16 cellular contexts compared by ENCODE assay signal in the genomic region with DNA sequence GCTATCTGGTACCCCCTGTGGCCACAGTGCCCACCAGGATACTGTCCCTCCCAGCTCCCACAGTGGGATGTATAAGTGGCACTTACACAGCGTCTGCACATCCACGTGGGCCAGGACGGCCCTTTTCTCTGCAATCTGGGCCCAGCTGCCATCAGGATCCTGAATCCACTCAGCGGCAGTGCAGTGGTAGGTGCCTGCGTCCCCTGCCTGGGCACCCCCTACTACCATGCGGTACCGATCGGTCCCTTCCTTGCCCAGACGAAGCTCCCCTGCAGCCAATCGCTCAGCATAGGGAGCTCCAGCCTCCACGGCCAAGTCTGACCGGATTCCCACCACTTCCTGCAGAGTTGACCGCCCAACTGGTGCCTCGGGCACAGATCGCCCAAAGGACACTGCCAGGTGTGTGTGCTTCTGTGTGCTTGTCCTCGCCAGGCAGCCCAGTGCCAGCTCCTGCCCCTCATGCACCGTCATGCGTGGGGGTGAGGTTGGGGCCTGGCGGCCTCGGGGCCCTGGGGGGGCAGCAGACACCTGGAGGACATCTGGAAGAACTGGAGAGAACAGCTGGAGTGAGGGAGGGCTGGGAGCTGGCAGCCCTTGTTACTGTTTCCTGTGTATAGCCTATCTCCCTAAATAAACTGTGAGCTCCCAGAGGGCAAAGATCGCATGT. TPM values are rescaled to one million over a fixed set of nuclear protein-coding genes. Genes with fewer than 3 reads are reported as not detected.
"Had no signal": no experiment of that assay in that cellular context is flagged by ENCODE, and none has a peak within 500 bp of the region (broad histone marks: within the 10 kb centered on the region; RNA-seq: fewer than 3 reads in every experiment).

No MANE protein-coding gene starts in this region.

- H3K4me3 ChIP-seq: hepatocyte, lung, right atrium auricular region, thoracic aorta had no signal

- H3K9me3 ChIP-seq: right atrium auricular region, thoracic aorta had no signal

- ATAC-seq: naive thymus-derived CD4-positive, alpha-beta T cell had no signal

- H3K27ac Mint-ChIP-seq: activated B cell treated with CpG ODN at 0.5 μM for 24 hours; activated CD4-positive, alpha-beta T cell treated with anti-CD3 and anti-CD28 coated beads, Interleukin-2, amount 10 ng/mL, durations not matched to agents 24 days and 14 days; T-helper 1 cell treated with Interleukin-12 subunit alpha and Interleukin-12 subunit beta and Interleukin-4 antibody, amounts not matched to agents 30 μg/mL and 1 μg/mL, for 36 hours had no signal

- H3K27me3 Mint-ChIP-seq: activated B cell treated with CpG ODN at 0.5 μM for 24 hours; activated CD4-positive, alpha-beta T cell treated with anti-CD3 and anti-CD28 coated beads, Interleukin-2, amount 10 ng/mL, durations not matched to agents 24 days and 14 days; activated naive CD8-positive, alpha-beta T cell treated with anti-CD3 and anti-CD28 coated beads for 36 hours; naive thymus-derived CD4-positive, alpha-beta T cell had no signal

- DNase-seq: activated B cell treated with CpG ODN at 0.5 μM for 24 hours; activated CD4-positive, alpha-beta T cell treated with anti-CD3 and anti-CD28 coated beads, Interleukin-2, amount 10 ng/mL, durations not matched to agents 24 days and 14 days; activated naive CD8-positive, alpha-beta T cell treated with anti-CD3 and anti-CD28 coated beads for 36 hours; effector memory CD4-positive, alpha-beta T cell; midbrain; naive thymus-derived CD4-positive, alpha-beta T cell; stimulated activated CD4-positive, alpha-beta T cell treated with anti-CD3 and anti-CD28 coated beads, Interleukin-1b, Interleukin-23, amount 100 ng/mL, for 48 hours; stimulated activated naive CD4-positive, alpha-beta T cell treated with Interleukin-2 at 50 U/mL for 16 hours had no signal

- H3K27ac ChIP-seq: epithelial cell of prostate, hepatocyte, right atrium auricular region, thoracic aorta had no signal

- H3K9me3 Mint-ChIP-seq: activated B cell treated with CpG ODN at 0.5 μM for 24 hours; activated CD4-positive, alpha-beta T cell treated with anti-CD3 and anti-CD28 coated beads, Interleukin-2, amount 10 ng/mL, durations not matched to agents 24 days and 14 days; activated naive CD8-positive, alpha-beta T cell treated with anti-CD3 and anti-CD28 coated beads for 36 hours; naive thymus-derived CD4-positive, alpha-beta T cell; T-helper 1 cell treated with Interleukin-12 subunit alpha and Interleukin-12 subunit beta and Interleukin-4 antibody, amounts not matched to agents 30 μg/mL and 1 μg/mL, for 36 hours had no signal

- H3K27me3 ChIP-seq: hepatocyte, right atrium auricular region had no signal

- H3K4me3 Mint-ChIP-seq: activated B cell treated with CpG ODN at 0.5 μM for 24 hours; activated CD4-positive, alpha-beta T cell treated with anti-CD3 and anti-CD28 coated beads, Interleukin-2, amount 10 ng/mL, durations not matched to agents 24 days and 14 days; activated naive CD8-positive, alpha-beta T cell treated with anti-CD3 and anti-CD28 coated beads for 36 hours; naive thymus-derived CD4-positive, alpha-beta T cell; T-helper 1 cell treated with Interleukin-12 subunit alpha and Interleukin-12 subunit beta and Interleukin-4 antibody, amounts not matched to agents 30 μg/mL and 1 μg/mL, for 36 hours had no signal

RNA-seq across cellular contexts. Expression of a gene that starts 12.4 kb away (rescaled TPM):
- total RNA-seq: activated B cell treated with CpG ODN at 0.5 μM for 24 hours; activated CD4-positive, alpha-beta T cell treated with anti-CD3 and anti-CD28 coated beads, Interleukin-2, amount 10 ng/mL, durations not matched to agents 24 days and 14 days; hepatocyte; kidney epithelial cell; lung; naive thymus-derived CD4-positive, alpha-beta T cell; posterior vena cava had no signal
- polyA plus RNA-seq: hepatocyte, lung had no signal

RNA-seq across cellular contexts. Expression of a gene that starts 21.8 kb away (rescaled TPM):
- total RNA-seq: activated B cell treated with CpG ODN at 0.5 μM for 24 hours; activated CD4-positive, alpha-beta T cell treated with anti-CD3 and anti-CD28 coated beads, Interleukin-2, amount 10 ng/mL, durations not matched to agents 24 days and 14 days; activated naive CD8-positive, alpha-beta T cell treated with anti-CD3 and anti-CD28 coated beads for 36 hours; naive thymus-derived CD4-positive, alpha-beta T cell had no signal
- polyA plus RNA-seq: naive thymus-derived CD4-positive, alpha-beta T cell had no signal

RNA-seq across cellular contexts. Expression of a gene that starts 23.8 kb away (rescaled TPM):
- total RNA-seq: activated B cell treated with CpG ODN at 0.5 μM for 24 hours; activated CD4-positive, alpha-beta T cell treated with anti-CD3 and anti-CD28 coated beads, Interleukin-2, amount 10 ng/mL, durations not matched to agents 24 days and 14 days; activated naive CD8-positive, alpha-beta T cell treated with anti-CD3 and anti-CD28 coated beads for 36 hours; hepatocyte; thoracic aorta had no signal
- polyA plus RNA-seq: hepatocyte had no signal

RNA-seq across cellular contexts. Expression of a gene that starts 57.6 kb away (rescaled TPM):
- total RNA-seq: activated B cell treated with CpG ODN at 0.5 μM for 24 hours; activated CD4-positive, alpha-beta T cell treated with anti-CD3 and anti-CD28 coated beads, Interleukin-2, amount 10 ng/mL, durations not matched to agents 24 days and 14 days; activated naive CD8-positive, alpha-beta T cell treated with anti-CD3 and anti-CD28 coated beads for 36 hours; kidney epithelial cell; posterior vena cava; right atrium auricular region had no signal
- polyA plus RNA-seq: naive thymus-derived CD4-positive, alpha-beta T cell had no signal
